ENCODE assay signal across 21 cellular contexts in the genomic region with DNA sequence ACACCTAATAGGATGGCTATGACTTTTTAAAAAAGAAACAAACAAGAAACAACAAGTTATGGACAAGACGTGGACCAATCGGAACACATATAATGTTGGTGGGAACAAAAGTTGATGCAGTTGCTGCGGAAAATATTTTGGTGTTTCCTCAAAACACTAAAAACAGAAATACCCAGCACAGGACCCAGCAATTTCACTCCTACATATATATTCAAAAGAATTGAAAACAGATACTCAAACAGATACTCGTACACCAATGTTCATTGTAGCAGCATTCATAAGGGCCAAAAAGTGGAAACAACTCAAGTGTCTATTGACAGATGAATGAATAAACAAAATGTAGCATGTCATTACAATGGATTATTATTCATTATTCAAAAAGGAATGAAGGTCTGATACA.
DNase-seq lines count a peak whose midpoint lies in the region; ATAC-seq, FAIRE-seq and TF ChIP-seq lines count a peak whose summit lies in the region.
"Had no signal": no experiment of that assay in that cellular context is flagged by ENCODE, and none has a peak within 500 bp of the region (broad histone marks: within the 10 kb centered on the region; RNA-seq: fewer than 3 reads in every experiment).

No MANE protein-coding gene starts in this region.

- ATAC-seq in GM18517 (IDR thresholded peaks at IDR 0.05; ENCODE audit: unreplicated experiment) (peak; percentile 65), GM19351 (IDR thresholded peaks at IDR 0.05; ENCODE audit: unreplicated experiment) (peak; percentile 64), HG02642 (IDR thresholded peaks at IDR 0.05; ENCODE audit: poor library complexity, unreplicated experiment) (peak; percentile 79), HG03442 (IDR thresholded peaks at IDR 0.05; ENCODE audit: unreplicated experiment) (peak; percentile 83), HG02763 (IDR thresholded peaks at IDR 0.05; ENCODE audit: unreplicated experiment) (no peak)
- ATAC-seq in activated naive CD8-positive, alpha-beta T cell treated with anti-CD3 and anti-CD28 coated beads, Interleukin-2, amount 50 U/mL, for 24 hours = no peak
- ATAC-seq: foreskin keratinocyte had no signal

- no peak overlapping the region for H3K4me3 Mint-ChIP-seq in activated naive CD8-positive, alpha-beta T cell treated with anti-CD3 and anti-CD28 coated beads, Interleukin-2, amount 50 U/mL, for 24 hours
- H3K4me3 Mint-ChIP-seq: activated naive CD8-positive, alpha-beta T cell treated with anti-CD3 and anti-CD28 coated beads for 36 hours; dendritic cell treated with granulocyte-macrophage colony-stimulating factor and Interleukin-4, amounts not matched to agents 40 ng/mL and 50 ng/mL, for 4 days; H9; neural progenitor cell had no signal

- peaks cover 7% of the 10 kb centered on the region for H3K36me3 Mint-ChIP-seq in activated naive CD8-positive, alpha-beta T cell treated with anti-CD3 and anti-CD28 coated beads, Interleukin-2, amount 50 U/mL, for 24 hours (ENCODE audit: low read depth)
- H3K36me3 Mint-ChIP-seq: neural progenitor cell had no signal

- no peaks in the 10 kb centered on the region for H3K27me3 Mint-ChIP-seq in activated naive CD8-positive, alpha-beta T cell treated with anti-CD3 and anti-CD28 coated beads, Interleukin-2, amount 50 U/mL, for 24 hours
- H3K27me3 Mint-ChIP-seq: activated naive CD8-positive, alpha-beta T cell treated with anti-CD3 and anti-CD28 coated beads for 36 hours; dendritic cell treated with granulocyte-macrophage colony-stimulating factor and Interleukin-4, amounts not matched to agents 40 ng/mL and 50 ng/mL, for 4 days had no signal

- peaks cover 15% of the 10 kb centered on the region for H3K9me3 Mint-ChIP-seq in activated naive CD8-positive, alpha-beta T cell treated with anti-CD3 and anti-CD28 coated beads, Interleukin-2, amount 50 U/mL, for 24 hours
- H3K9me3 Mint-ChIP-seq: H9, neural progenitor cell had no signal

- TF ChIP-seq POLR2A in H54 (IDR thresholded peaks at IDR 0.05; ENCODE audit: low read depth, low read length) = no peak

- no peak for FAIRE-seq in H54 (lab: Jason Lieb, UNC)

- DNase-seq in H54 (ENCODE audit: insufficient read length, low spot score) (no peak), NCI-H2171 (lab: John Stamatoyannopoulos, UW) (no peak)
- no peak for DNase-seq in activated naive CD8-positive, alpha-beta T cell treated with anti-CD3 and anti-CD28 coated beads, Interleukin-2, amount 50 U/mL, for 24 hours
- DNase-seq: activated CD4-positive, alpha-beta T cell treated with anti-CD3 and anti-CD28 coated beads for 4 hours; activated naive CD8-positive, alpha-beta T cell treated with anti-CD3 and anti-CD28 coated beads for 36 hours; AML-193; brain microvascular endothelial cell; Caco-2; foreskin keratinocyte; H9; NCI-H1092; NCI-H69; PC-9; tibial artery had no signal

- H3K27ac Mint-ChIP-seq in activated naive CD8-positive, alpha-beta T cell treated with anti-CD3 and anti-CD28 coated beads, Interleukin-2, amount 50 U/mL, for 24 hours = no peak overlapping the region
- H3K27ac Mint-ChIP-seq: activated naive CD8-positive, alpha-beta T cell treated with anti-CD3 and anti-CD28 coated beads for 36 hours; dendritic cell treated with granulocyte-macrophage colony-stimulating factor and Interleukin-4, amounts not matched to agents 40 ng/mL and 50 ng/mL, for 4 days; H9; neural progenitor cell had no signal

- H3K4me1 Mint-ChIP-seq in activated naive CD8-positive, alpha-beta T cell treated with anti-CD3 and anti-CD28 coated beads, Interleukin-2, amount 50 U/mL, for 24 hours = peaks cover 26% of the 10 kb centered on the region
- H3K4me1 Mint-ChIP-seq: neural progenitor cell had no signal

Comparison
In these comparisons a context has a peak if more than half of its experiments do, and no peak if none do; other contexts are left out.
1. ATAC-seq: peak in GM18517 (single experiment), GM19351 (single experiment), HG02642 (single experiment) and HG03442 (single experiment); none in activated naive CD8-positive, alpha-beta T cell treated with anti-CD3 and anti-CD28 coated beads, Interleukin-2, amount 50 U/mL, for 24 hours (single experiment) and HG02763 (single experiment).